In the genomic region with DNA sequence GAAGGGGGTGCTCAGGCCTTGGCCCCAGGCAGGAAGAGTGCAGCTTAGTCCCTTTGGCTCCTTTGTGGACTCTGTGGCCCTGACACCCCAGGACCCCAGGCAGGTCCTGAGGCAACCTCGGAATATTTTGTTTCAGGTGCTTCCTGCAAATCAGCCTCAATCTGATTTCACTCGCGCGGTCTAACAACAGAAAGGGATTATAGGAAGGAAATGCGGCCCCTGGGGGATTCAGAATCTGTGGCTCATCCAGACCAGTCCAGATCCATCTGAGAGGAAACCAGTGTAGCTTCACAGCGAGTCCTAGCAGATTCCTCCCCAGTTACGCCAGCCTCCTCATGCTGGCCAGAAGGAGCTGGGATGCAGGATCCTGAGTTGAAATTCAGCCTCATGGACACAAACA, we compare ENCODE assay signal across 1 cellular context.
TF ChIP-seq lines count a peak whose summit lies in the region.

No MANE protein-coding gene starts in this region.

TF ChIP-seq in GM12878, 131 proteins besides CTCF, POLR2A, EP300 and RAD21 (continued from another document):
- TF ChIP-seq CUX1 (IDR thresholded peaks at IDR 0.05; ENCODE audit: insufficient replicate concordance, low read depth, low read length) (no peak), MXI1 (IDR thresholded peaks at IDR 0.05; ENCODE audit: low read depth, low read length) (no peak), JUND (IDR thresholded peaks at IDR 0.05; ENCODE audit: low read depth, low read length) (no peak), CBX5 (IDR thresholded peaks at IDR 0.05; ENCODE audit: low read depth) (no peak), E4F1 (IDR thresholded peaks at IDR 0.05; ENCODE audit: borderline replicate concordance, partially characterized antibody) (no peak), BCLAF1 (IDR thresholded peaks at IDR 0.05) (no peak), TCF7 (IDR thresholded peaks at IDR 0.05; ENCODE audit: borderline replicate concordance) (no peak), RUNX3 (IDR thresholded peaks at IDR 0.05; ENCODE audit: low read length) (no peak), CHD1 (IDR thresholded peaks at IDR 0.05; ENCODE audit: low read depth, low read length) (no peak), BHLHE40 (IDR thresholded peaks at IDR 0.05; ENCODE audit: borderline replicate concordance in 1 of 2, low read depth in 2 of 2, low read length in 1 of 2) (no peak), TAF1 (IDR thresholded peaks at IDR 0.05; ENCODE audit: borderline replicate concordance, low read depth, low read length) (no peak)
- TF ChIP-seq, protein P1, sequence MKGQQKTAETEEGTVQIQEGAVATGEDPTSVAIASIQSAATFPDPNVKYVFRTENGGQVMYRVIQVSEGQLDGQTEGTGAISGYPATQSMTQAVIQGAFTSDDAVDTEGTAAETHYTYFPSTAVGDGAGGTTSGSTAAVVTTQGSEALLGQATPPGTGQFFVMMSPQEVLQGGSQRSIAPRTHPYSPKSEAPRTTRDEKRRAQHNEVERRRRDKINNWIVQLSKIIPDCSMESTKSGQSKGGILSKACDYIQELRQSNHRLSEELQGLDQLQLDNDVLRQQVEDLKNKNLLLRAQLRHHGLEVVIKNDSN (IDR thresholded peaks at IDR 0.05; ENCODE audit: borderline replicate concordance, extremely low read length, insufficient read depth, low read depth, low read length), result no peak
